In genomic region chr17:19000531-19001011, GRCh38 we compare ENCODE assay signal across 15 cellular contexts. TPM values are rescaled to one million over a fixed set of nuclear protein-coding genes. Genes with fewer than 3 reads are reported as not detected.
DNase-seq lines count a peak whose midpoint lies in the region; ATAC-seq, FAIRE-seq and TF ChIP-seq lines count a peak whose summit lies in the region.
"Had no signal": no experiment of that assay in that cellular context is flagged by ENCODE, and none has a peak within 500 bp of the region (broad histone marks: within the 10 kb centered on the region; RNA-seq: fewer than 3 reads in every experiment).

No MANE protein-coding gene starts in this region.

- H3K4me1 Mint-ChIP-seq in neural crest cell (no peaks in the 10 kb centered on the region), endothelial cell (ENCODE audit: unreplicated experiment) (no peaks in the 10 kb centered on the region)

- H3K27me3 ChIP-seq in BLaER1 treated with 17β-estradiol and CSF1 and Interleukin-3, amounts not matched to agents 10 nM and 100 nM = peaks cover 15 to 50% (median 45%) of the 10 kb centered on the region in 11 experiments; a peak in 21 of 22 replicates

- H3K36me3 ChIP-seq in BLaER1 treated with 17β-estradiol and CSF1 and Interleukin-3, amounts not matched to agents 10 nM and 100 nM = peaks cover 0 to 9% (median 0%) of the 10 kb centered on the region in 11 experiments; a peak in 3 of 22 replicates

- H3K36me3 Mint-ChIP-seq in neural crest cell (ENCODE audit: low read depth) = no peaks in the 10 kb centered on the region
- no peaks in the 10 kb centered on the region for H3K36me3 Mint-ChIP-seq in endothelial cell (ENCODE audit: low read depth, unreplicated experiment)

- H3K27me3 Mint-ChIP-seq in neural crest cell (ENCODE audit: low read depth) = peaks cover 30% of the 10 kb centered on the region
- H3K27me3 Mint-ChIP-seq in endothelial cell (ENCODE audit: unreplicated experiment) = no peaks in the 10 kb centered on the region
- H3K27me3 Mint-ChIP-seq: progenitor cell of endocrine pancreas had no signal

- H3K9me3 Mint-ChIP-seq in neural crest cell (no peaks in the 10 kb centered on the region), endothelial cell (ENCODE audit: unreplicated experiment) (no peaks in the 10 kb centered on the region)

- H3K27ac Mint-ChIP-seq in neural crest cell (ENCODE audit: unreplicated experiment) (peak overlapping the region; percentile 35), endothelial cell (ENCODE audit: unreplicated experiment) (no peak overlapping the region)
- H3K27ac Mint-ChIP-seq: progenitor cell of endocrine pancreas had no signal

- peak overlapping the region in 3 of 11 experiments; percentile 15 to 42 (median 25); a peak in 3 of 22 replicates for H3K9ac ChIP-seq in BLaER1 treated with 17β-estradiol and CSF1 and Interleukin-3, amounts not matched to agents 10 nM and 100 nM

- peaks cover 0 to 78% (median 22%) of the 10 kb centered on the region in 11 experiments; a peak in 19 of 22 replicates for H4K20me1 ChIP-seq in BLaER1 treated with 17β-estradiol and CSF1 and Interleukin-3, amounts not matched to agents 10 nM and 100 nM

- peaks cover 35 to 50% (median 42%) of the 10 kb centered on the region in 10 experiments for H3K4me1 ChIP-seq in BLaER1 treated with 17β-estradiol and CSF1 and Interleukin-3, amounts not matched to agents 10 nM and 100 nM

- peak overlapping the region; percentile 49 to 98 (median 61); a peak in 18 of 22 replicates for H3K4me2 ChIP-seq in BLaER1 treated with 17β-estradiol and CSF1 and Interleukin-3, amounts not matched to agents 10 nM and 100 nM

- FAIRE-seq in RCC 7860 (lab: Jason Lieb, UNC) = no peak
- FAIRE-seq: islet of Langerhans had no signal

- H3K4me3 ChIP-seq in BLaER1 treated with 17β-estradiol and CSF1 and Interleukin-3, amounts not matched to agents 10 nM and 100 nM = no peak overlapping the region

- ATAC-seq in HG03280 (IDR thresholded peaks at IDR 0.05; ENCODE audit: unreplicated experiment) = no peak
- ATAC-seq in GM18520 (IDR thresholded peaks at IDR 0.05; ENCODE audit: unreplicated experiment) = no peak

- H3K4me3 Mint-ChIP-seq in neural crest cell (no peak overlapping the region), endothelial cell (ENCODE audit: unreplicated experiment) (no peak overlapping the region)

- peaks cover 4 to 12% (median 7%) of the 10 kb centered on the region in 11 experiments for H3K9me3 ChIP-seq in BLaER1 treated with 17β-estradiol and CSF1 and Interleukin-3, amounts not matched to agents 10 nM and 100 nM (replicated peaks in 1 of 11)

- H3K27ac ChIP-seq in BLaER1 treated with 17β-estradiol and CSF1 and Interleukin-3, amounts not matched to agents 10 nM and 100 nM = no peak overlapping the region
- H3K27ac ChIP-seq in epithelial cell of prostate = peak overlapping the region; percentile 94

- peak; percentile 7 for DNase-seq in RCC 7860 (ENCODE audit: low spot score)
- no peak for DNase-seq in epithelial cell of prostate (ENCODE audit: low read depth, low spot score)
- no peak for DNase-seq in neural crest cell (ENCODE audit: low read depth, low spot score)
- DNase-seq in endothelial cell (ENCODE audit: low spot score) = no peak
- no peak for DNase-seq in putamen (ENCODE audit: low spot score)
- DNase-seq: caudate nucleus; GF-D8; NCI-H526; stimulated activated CD4-positive, alpha-beta T cell treated with anti-CD3 and anti-CD28 coated beads, Interleukin-4, amount 100 ng/mL, for 1 hour; stimulated activated naive CD4-positive, alpha-beta T cell treated with Interleukin-2 at 50 U/mL for 16 hours had no signal

- TF ChIP-seq CTCF in neural crest cell (conservative IDR thresholded peaks at IDR 0.05) (no peak), endothelial cell (IDR thresholded peaks at IDR 0.05; ENCODE audit: unreplicated experiment) (no peak)

RNA-seq across cellular contexts. Expression of gene FAM83G, which starts 4.0 kb away (rescaled TPM):
- 1.3 and 1.8 TPM in 2 replicates for total RNA-seq in neural crest cell
- 1.6 TPM for total RNA-seq in endothelial cell (ENCODE audit: unreplicated experiment)

RNA-seq across cellular contexts. Expression of gene GRAP, which starts 46.2 kb away (rescaled TPM):
- total RNA-seq in neural crest cell = 2.1 and 2.8 TPM in 2 replicates
- 50.2 TPM for total RNA-seq in endothelial cell (ENCODE audit: unreplicated experiment)
- total RNA-seq: progenitor cell of endocrine pancreas had no signal

RNA-seq across cellular contexts. Expression of gene SLC5A10, which starts 48.6 kb away (rescaled TPM):
- total RNA-seq in neural crest cell = not detected in 2 replicates
- total RNA-seq in endothelial cell (ENCODE audit: unreplicated experiment) = 0.08 TPM
- total RNA-seq: progenitor cell of endocrine pancreas had no signal

Comparison
In these comparisons a context has a peak if more than half of its experiments do, and no peak if none do; other contexts are left out.
1. RNA of gene GRAP, which starts 46.2 kb away (total RNA-seq): 50.2 TPM in endothelial cell (single experiment); 2.1 to 2.8 TPM in neural crest cell; every median in the first group is over 10 times any median in the second.